Comparison of ENCODE assay signal across 28 cellular contexts in genomic region chr3:184732133-184732532, GRCh38.
"Had no signal": no experiment of that assay in that cellular context is flagged by ENCODE, and none has a peak within 500 bp of the region (broad histone marks: within the 10 kb centered on the region; RNA-seq: fewer than 3 reads in every experiment).

No MANE protein-coding gene starts in this region.

- H3K9ac ChIP-seq: KMS-11 had no signal

- H3K36me3 Mint-ChIP-seq: activated CD4-positive, alpha-beta memory T cell treated with anti-CD3 and anti-CD28 coated beads for 36 hours; activated naive CD8-positive, alpha-beta T cell; T-cell had no signal

- H3K4me2 ChIP-seq: KMS-11 had no signal

- H3K9me3 Mint-ChIP-seq: activated CD4-positive, alpha-beta memory T cell treated with anti-CD3 and anti-CD28 coated beads for 36 hours; activated CD4-positive, alpha-beta T cell treated with anti-CD3 and anti-CD28 coated beads, Interleukin-2, amount 10 ng/mL, durations not matched to agents 7 days and 5 days; activated naive CD4-positive, alpha-beta T cell treated with anti-CD3 and anti-CD28 coated beads for 36 hours; activated T-cell treated with anti-CD3 and anti-CD28 coated beads, Interleukin-2, amount 50 U/mL, for 4 hours; IgD-negative memory B cell; T-cell had no signal

- H3K4me3 Mint-ChIP-seq: activated CD4-positive, alpha-beta memory T cell treated with anti-CD3 and anti-CD28 coated beads for 36 hours; activated CD4-positive, alpha-beta T cell treated with anti-CD3 and anti-CD28 coated beads, Interleukin-2, amount 10 ng/mL, durations not matched to agents 7 days and 5 days; activated naive CD4-positive, alpha-beta T cell treated with anti-CD3 and anti-CD28 coated beads for 36 hours; activated naive CD8-positive, alpha-beta T cell; activated T-cell treated with anti-CD3 and anti-CD28 coated beads, Interleukin-2, amount 50 U/mL, for 4 hours; IgD-negative memory B cell; T-cell had no signal

- H3K4me3 ChIP-seq: SK-N-MC had no signal

- H3K4me1 Mint-ChIP-seq: activated CD4-positive, alpha-beta T cell treated with anti-CD3 and anti-CD28 coated beads, Interleukin-2, amount 10 ng/mL, durations not matched to agents 7 days and 5 days; IgD-negative memory B cell had no signal

- H3K27ac ChIP-seq: brain microvascular endothelial cell, KMS-11, SK-N-MC, VCaP had no signal

- ATAC-seq: activated T-cell treated with anti-CD3 and anti-CD28 coated beads, Interleukin-2, amount 50 U/mL, for 4 hours; Panc1; Right ventricle myocardium inferior; T-cell had no signal

- DNase-seq: activated CD4-positive, alpha-beta memory T cell treated with anti-CD3 and anti-CD28 coated beads for 36 hours; activated CD4-positive, alpha-beta T cell treated with anti-CD3 and anti-CD28 coated beads, Interleukin-2, amount 10 ng/mL, durations not matched to agents 7 days and 5 days; activated CD4-positive, CD25-positive, alpha-beta regulatory T cell; activated CD8-positive, alpha-beta memory T cell treated with anti-CD3 and anti-CD28 coated beads for 24 hours; activated effector memory CD4-positive, alpha-beta T cell treated with anti-CD3 and anti-CD28 coated beads, Interleukin-2, amount 50 U/mL, for 16 hours; activated naive CD4-positive, alpha-beta T cell treated with anti-CD3 and anti-CD28 coated beads for 36 hours; activated T-cell treated with anti-CD3 and anti-CD28 coated beads, Interleukin-2, amount 50 U/mL, for 4 hours; amygdala; brain microvascular endothelial cell; NCI-H1092; NCI-H1417; NCI-H1930; NCI-H2107; NCI-H510A treated with DMSO at 0.1 percent for 48 hours; NCI-H69; NK-92 treated with Interleukin-12 subunit alpha and Interleukin-12 subunit beta, amount 100 ng/mL, for 24 hours; OCI-M1; RPMI8226; T-cell; T-helper 2 cell; T1000 had no signal

- H3K27ac Mint-ChIP-seq: activated CD4-positive, alpha-beta memory T cell treated with anti-CD3 and anti-CD28 coated beads for 36 hours; activated CD4-positive, alpha-beta T cell treated with anti-CD3 and anti-CD28 coated beads, Interleukin-2, amount 10 ng/mL, durations not matched to agents 7 days and 5 days; activated naive CD4-positive, alpha-beta T cell treated with anti-CD3 and anti-CD28 coated beads for 36 hours; activated naive CD8-positive, alpha-beta T cell; IgD-negative memory B cell; T-cell had no signal

- H3K36me3 ChIP-seq: brain microvascular endothelial cell had no signal
